Comparison of ENCODE assay signal across 11 cellular contexts in the genomic region with DNA sequence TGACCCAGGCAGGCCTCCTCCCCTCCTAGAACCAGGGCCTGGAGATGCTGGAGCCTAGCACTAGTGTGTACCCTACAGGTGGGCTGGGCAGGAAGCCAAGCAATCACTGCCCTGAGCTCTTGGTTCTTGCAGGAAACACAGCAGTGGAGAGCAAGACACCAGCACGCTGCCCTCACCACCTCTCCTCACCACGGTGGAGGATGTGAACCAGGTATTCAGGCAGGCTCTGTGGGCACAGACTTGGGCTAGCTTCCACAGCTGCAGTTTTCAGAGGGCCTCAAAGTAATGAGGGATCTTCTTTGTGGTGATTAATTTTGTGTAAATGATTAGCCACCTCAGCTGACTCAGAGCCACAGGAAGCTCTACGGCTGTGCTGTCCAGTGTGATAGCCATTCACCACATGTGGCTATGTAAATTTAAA. TPM values are rescaled to one million over a fixed set of nuclear protein-coding genes. Genes with fewer than 3 reads are reported as not detected.
DNase-seq lines count a peak whose midpoint lies in the region; ATAC-seq and TF ChIP-seq lines count a peak whose summit lies in the region.
"Had no signal": no experiment of that assay in that cellular context is flagged by ENCODE, and none has a peak within 500 bp of the region (broad histone marks: within the 10 kb centered on the region; RNA-seq: fewer than 3 reads in every experiment).

No MANE protein-coding gene starts in this region.

- peaks cover 23% of the 10 kb centered on the region; the same call in 1 of the 2 replicates for H3K36me3 ChIP-seq in DND-41 (ENCODE audit: insufficient read depth, low read length)
- no peaks in the 10 kb centered on the region for H3K36me3 ChIP-seq in GM23338 (ENCODE audit: insufficient read depth)
- peaks cover 4 to 92% (median 31%) of the 10 kb centered on the region in 3 donors for H3K36me3 ChIP-seq in esophagus squamous epithelium

- no peaks in the 10 kb centered on the region for H3K9me3 Mint-ChIP-seq in GM23338

- peak overlapping the region; percentile 88 for H3K27ac ChIP-seq in DND-41 (ENCODE audit: low read length)
- 0 out of 2 replicates have a peak overlapping the region, but pooled peaks have one; percentile 50 for H3K27ac ChIP-seq in GM23338 (ENCODE audit: low read depth)
- H3K27ac ChIP-seq in esophagus squamous epithelium = no peak overlapping the region
- H3K27ac ChIP-seq: esophagus muscularis mucosa, PC-9, thoracic aorta had no signal

- H3F3A ChIP-seq in GM23338 (replicated peaks; ENCODE audit: low read depth) = 0 out of 2 replicates have a peak, but pooled peaks cover 3% of the 10 kb centered on the region

- no peak for TF ChIP-seq POLR2A in esophagus squamous epithelium (IDR thresholded peaks at IDR 0.05)

- DNase-seq in DND-41 (peak; percentile 61), GM23338 (ENCODE audit: low spot score) (no peak), SW480 (ENCODE audit: low spot score) (peak; percentile 15), kidney glomerular epithelial cell (lab: John Stamatoyannopoulos, UW) (peak; percentile 86), NCI-H774 (lab: John Stamatoyannopoulos, UW) (no peak), amniotic stem cell (lab: John Stamatoyannopoulos, UW) (no peak), esophagus squamous epithelium (lab: John Stamatoyannopoulos, UW) (no peak)
- DNase-seq: occipital lobe, PC-9 had no signal

- H4K20me1 ChIP-seq in DND-41 (ENCODE audit: insufficient read depth, low read length) (no peaks in the 10 kb centered on the region), GM23338 (replicated peaks; ENCODE audit: insufficient read depth) (peaks cover 2% of the 10 kb centered on the region; the same call in 1 of the 2 replicates)

- TF ChIP-seq CTCF in DND-41 (IDR thresholded peaks at IDR 0.05; ENCODE audit: borderline replicate concordance, extremely low read depth, low read length, poor library complexity, severe bottlenecking) = no peak
- TF ChIP-seq CTCF in GM23338 (conservative IDR thresholded peaks at IDR 0.05; ENCODE audit: low read depth in 2 of 2) = no peak
- TF ChIP-seq CTCF in esophagus squamous epithelium (IDR thresholded peaks at IDR 0.05) = no peak

- no peak overlapping the region for H3K27ac Mint-ChIP-seq in GM23338

- H3K4me1 ChIP-seq in DND-41 (ENCODE audit: insufficient read depth, low read length) (peaks cover 26% of the 10 kb centered on the region), GM23338 (ENCODE audit: insufficient read depth) (no peaks in the 10 kb centered on the region), esophagus squamous epithelium (peaks cover 0 to 4% (median 0%) of the 10 kb centered on the region in 3 donors)
- H3K4me1 ChIP-seq: esophagus muscularis mucosa had no signal

- ATAC-seq in DND-41 (ENCODE audit: insufficient read depth, low read depth) = peak; percentile 10; the same call in 1 of the 3 replicates
- ATAC-seq in GM23338 = no peak

- H3K9me3 ChIP-seq in DND-41 (ENCODE audit: insufficient read depth, low read length, severe bottlenecking) = no peaks in the 10 kb centered on the region
- H3K9me3 ChIP-seq in esophagus squamous epithelium = no peaks in the 10 kb centered on the region
- H3K9me3 ChIP-seq: esophagus muscularis mucosa, thoracic aorta had no signal

- H3K4me2 ChIP-seq in DND-41 (ENCODE audit: insufficient read depth, low read length) (no peak overlapping the region), GM23338 (no peak overlapping the region)
- H3K4me2 ChIP-seq: PC-9 had no signal

- no peaks in the 10 kb centered on the region for H3K27me3 Mint-ChIP-seq in GM23338 (ENCODE audit: insufficient read depth, low read depth, poor library complexity)

- H3K79me2 ChIP-seq in DND-41 (ENCODE audit: insufficient read depth, low read length) (no peaks in the 10 kb centered on the region), GM23338 (replicated peaks; ENCODE audit: insufficient read depth) (no peaks in the 10 kb centered on the region)

- H3K27me3 ChIP-seq in DND-41 (ENCODE audit: insufficient read depth, low read length, poor library complexity) = no peaks in the 10 kb centered on the region
- H3K27me3 ChIP-seq in GM23338 (ENCODE audit: insufficient read depth) = no peaks in the 10 kb centered on the region
- no peaks in the 10 kb centered on the region for H3K27me3 ChIP-seq in esophagus squamous epithelium
- H3K27me3 ChIP-seq: esophagus muscularis mucosa had no signal

- 60 to 74% methylated on average over 1 to 3 of the region's 3 CpGs for WGBS in esophagus squamous epithelium, 2 donors

- no peak overlapping the region for H3K4me3 Mint-ChIP-seq in GM23338

- H3K4me3 ChIP-seq in DND-41 (ENCODE audit: low read depth in 1 of 2, low read length in 2 of 2) (no peak overlapping the region), GM23338 (no peak overlapping the region), esophagus squamous epithelium (no peak overlapping the region)
- H3K4me3 ChIP-seq: esophagus muscularis mucosa, PC-9, thoracic aorta had no signal

- intact Hi-C loops in esophagus squamous epithelium (cut with DNase I) = no loop called here

- H2AFZ ChIP-seq in DND-41 (ENCODE audit: low read depth, low read length) (no peak overlapping the region), GM23338 (no peak overlapping the region)
- H2AFZ ChIP-seq: PC-9 had no signal

- H3K4me1 Mint-ChIP-seq in GM23338 = no peaks in the 10 kb centered on the region

- peaks cover 20% of the 10 kb centered on the region for H3K36me3 Mint-ChIP-seq in GM23338 (ENCODE audit: low read depth)

- H3K9ac ChIP-seq in DND-41 (ENCODE audit: low read depth, low read length) = no peak overlapping the region

- no peaks in the 10 kb centered on the region for H3K9me2 ChIP-seq in GM23338 (ENCODE audit: insufficient read depth)

TF ChIP-seq in GM23338, 12 proteins besides CTCF, POLR2A, EP300 and RAD21:
- TF ChIP-seq, protein P1, sequence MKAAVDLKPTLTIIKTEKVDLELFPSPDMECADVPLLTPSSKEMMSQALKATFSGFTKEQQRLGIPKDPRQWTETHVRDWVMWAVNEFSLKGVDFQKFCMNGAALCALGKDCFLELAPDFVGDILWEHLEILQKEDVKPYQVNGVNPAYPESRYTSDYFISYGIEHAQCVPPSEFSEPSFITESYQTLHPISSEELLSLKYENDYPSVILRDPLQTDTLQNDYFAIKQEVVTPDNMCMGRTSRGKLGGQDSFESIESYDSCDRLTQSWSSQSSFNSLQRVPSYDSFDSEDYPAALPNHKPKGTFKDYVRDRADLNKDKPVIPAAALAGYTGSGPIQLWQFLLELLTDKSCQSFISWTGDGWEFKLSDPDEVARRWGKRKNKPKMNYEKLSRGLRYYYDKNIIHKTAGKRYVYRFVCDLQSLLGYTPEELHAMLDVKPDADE (IDR thresholded peaks at IDR 0.05) = no peak
- TF ChIP-seq ZNF114 (CRISPR knock-in tag; IDR thresholded peaks at IDR 0.05) (no peak), ZNF331 (CRISPR knock-in tag; IDR thresholded peaks at IDR 0.05; ENCODE audit: low read depth) (no peak)
TF ChIP-seq in GM23338: peak in this region for 0.

RNA-seq across cellular contexts. Expression of gene GPI, which starts 13.6 kb away (rescaled TPM):
- total RNA-seq in GM23338 (2014; rRNA removed; shearing (Covaris generic)) = 298 and 327 TPM in 2 replicates
- 127 and 136 TPM in 2 replicates for polyA plus RNA-seq in GM23338 (2016; fragmentation: Nextera tagmentation; extraction: Ambion mirVana)
- total RNA-seq in esophagus squamous epithelium = 100 to 1,000 TPM in 3 of 4 donors, 10 to 100 TPM in 1; 99.9 to 336 (median 265) TPM

RNA-seq across cellular contexts. Expression of gene PDCD2L, which starts 52.8 kb away (rescaled TPM):
- total RNA-seq in GM23338 (2014; rRNA removed; shearing (Covaris generic)) = 56.6 and 61.3 TPM in 2 replicates
- polyA plus RNA-seq in GM23338 (2016; fragmentation: Nextera tagmentation; extraction: Ambion mirVana) = 67.2 and 68.3 TPM in 2 replicates
- 10 to 100 TPM in 1 of 4 donors, 1 to 10 TPM in 3; 7.9 to 15.1 (median 9.1) TPM for total RNA-seq in esophagus squamous epithelium

Comparison
In these comparisons a context has a peak if more than half of its experiments do, and no peak if none do; other contexts are left out.
1. DNase-seq: peak in DND-41 (single experiment), SW480 (single experiment) and kidney glomerular epithelial cell (single experiment); none in GM23338 (single experiment), NCI-H774 (single experiment), amniotic stem cell (single experiment) and esophagus squamous epithelium (single experiment).
2. H3K27ac ChIP-seq: peak in DND-41 (single experiment) and GM23338 (single experiment); none in esophagus squamous epithelium (0 of 4).